ENCODE assay signal across 1 cellular context in the genomic region with DNA sequence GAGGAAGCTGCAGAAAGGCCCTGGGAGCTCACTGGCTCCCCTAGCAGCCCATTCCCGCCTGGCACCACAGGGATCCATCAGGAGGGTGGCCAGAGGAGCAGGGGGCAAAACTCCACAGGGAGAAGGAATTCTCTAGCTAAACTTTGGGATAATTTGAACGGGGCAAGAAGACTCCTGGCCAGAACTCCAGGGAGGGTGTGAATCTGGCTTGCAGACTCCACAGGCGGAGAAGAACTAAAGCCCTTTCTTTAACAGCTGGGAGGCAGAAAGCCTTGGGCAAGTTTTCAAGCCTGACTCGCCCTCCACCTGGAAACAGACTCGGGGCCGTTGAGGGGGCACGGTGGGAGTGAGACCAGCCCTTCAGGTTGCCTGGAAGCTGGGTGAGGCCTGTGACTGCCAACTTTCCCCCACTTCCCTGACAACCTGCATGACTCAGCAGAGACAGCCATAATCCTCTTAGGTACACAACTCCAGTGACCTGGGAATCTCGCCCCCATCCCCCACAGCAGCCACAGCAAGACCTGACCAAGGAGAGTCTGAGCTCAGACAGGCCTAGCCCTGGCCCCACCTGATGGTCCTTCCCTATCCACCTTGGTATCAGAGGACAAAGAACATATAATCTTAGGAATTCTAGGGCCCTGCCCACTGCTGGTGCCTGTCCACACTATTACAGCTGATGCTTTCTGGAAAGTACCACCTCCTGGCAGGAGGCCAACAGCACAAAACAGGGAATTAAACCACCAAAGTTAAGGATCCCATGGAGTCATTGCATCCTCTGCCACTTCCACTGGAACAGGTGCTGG.
TF ChIP-seq lines count a peak whose summit lies in the region.

No MANE protein-coding gene starts in this region.

TF ChIP-seq in A549, 52 proteins besides CTCF, POLR2A, EP300 and RAD21:
- TF ChIP-seq FOXS1 (CRISPR knock-in tag; IDR thresholded peaks at IDR 0.05) (no peak), KDM5A (IDR thresholded peaks at IDR 0.05) (no peak), MAFK (IDR thresholded peaks at IDR 0.05; ENCODE audit: partially characterized antibody) (peak; percentile 34), RNF2 (IDR thresholded peaks at IDR 0.05; ENCODE audit: borderline replicate concordance, low read depth) (no peak), CEBPB (IDR thresholded peaks at IDR 0.05) (no peak), NR3C1 (IDR thresholded peaks at IDR 0.05) (no peak), NFE2L2 (conservative IDR thresholded peaks at IDR 0.05; ENCODE audit: low read length) (0 out of 2 replicates have a peak, but pooled peaks have one; percentile 17), RFX5 (IDR thresholded peaks at IDR 0.05) (no peak), POLR2AphosphoS2 (conservative IDR thresholded peaks at IDR 0.05; ENCODE audit: low read length) (no peak), HEYL (CRISPR knock-in tag; IDR thresholded peaks at IDR 0.05) (no peak)
- TF ChIP-seq, protein P1, sequence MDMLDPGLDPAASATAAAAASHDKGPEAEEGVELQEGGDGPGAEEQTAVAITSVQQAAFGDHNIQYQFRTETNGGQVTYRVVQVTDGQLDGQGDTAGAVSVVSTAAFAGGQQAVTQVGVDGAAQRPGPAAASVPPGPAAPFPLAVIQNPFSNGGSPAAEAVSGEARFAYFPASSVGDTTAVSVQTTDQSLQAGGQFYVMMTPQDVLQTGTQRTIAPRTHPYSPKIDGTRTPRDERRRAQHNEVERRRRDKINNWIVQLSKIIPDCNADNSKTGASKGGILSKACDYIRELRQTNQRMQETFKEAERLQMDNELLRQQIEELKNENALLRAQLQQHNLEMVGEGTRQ (IDR thresholded peaks at IDR 0.05): no peak
- TF ChIP-seq, protein P2, sequence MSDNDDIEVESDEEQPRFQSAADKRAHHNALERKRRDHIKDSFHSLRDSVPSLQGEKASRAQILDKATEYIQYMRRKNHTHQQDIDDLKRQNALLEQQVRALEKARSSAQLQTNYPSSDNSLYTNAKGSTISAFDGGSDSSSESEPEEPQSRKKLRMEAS (IDR thresholded peaks at IDR 0.05): no peak
- TF ChIP-seq, protein P3, sequence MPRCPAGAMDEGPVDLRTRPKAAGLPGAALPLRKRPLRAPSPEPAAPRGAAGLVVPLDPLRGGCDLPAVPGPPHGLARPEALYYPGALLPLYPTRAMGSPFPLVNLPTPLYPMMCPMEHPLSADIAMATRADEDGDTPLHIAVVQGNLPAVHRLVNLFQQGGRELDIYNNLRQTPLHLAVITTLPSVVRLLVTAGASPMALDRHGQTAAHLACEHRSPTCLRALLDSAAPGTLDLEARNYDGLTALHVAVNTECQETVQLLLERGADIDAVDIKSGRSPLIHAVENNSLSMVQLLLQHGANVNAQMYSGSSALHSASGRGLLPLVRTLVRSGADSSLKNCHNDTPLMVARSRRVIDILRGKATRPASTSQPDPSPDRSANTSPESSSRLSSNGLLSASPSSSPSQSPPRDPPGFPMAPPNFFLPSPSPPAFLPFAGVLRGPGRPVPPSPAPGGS (IDR thresholded peaks at IDR 0.05): no peak
